ENCODE assay signal across 1 cellular context in genomic region chr5:157085930-157086329, GRCh38.
TF ChIP-seq lines count a peak whose summit lies in the region.

No MANE protein-coding gene starts in this region.

TF ChIP-seq in K562, 482 proteins besides CTCF, POLR2A, EP300 and RAD21:
- peak; percentile 39; the same call in 1 of the 2 replicates for TF ChIP-seq SPI1 (IDR thresholded peaks at IDR 0.05; ENCODE audit: borderline replicate concordance, low read depth, low read length)
- no peak for TF ChIP-seq TBP (optimal IDR thresholded peaks at IDR 0.05; ENCODE audit: low read depth, low read length)
- no peak for TF ChIP-seq PPARD (CRISPR knock-in tag; IDR thresholded peaks at IDR 0.05)
- TF ChIP-seq, protein P1, sequence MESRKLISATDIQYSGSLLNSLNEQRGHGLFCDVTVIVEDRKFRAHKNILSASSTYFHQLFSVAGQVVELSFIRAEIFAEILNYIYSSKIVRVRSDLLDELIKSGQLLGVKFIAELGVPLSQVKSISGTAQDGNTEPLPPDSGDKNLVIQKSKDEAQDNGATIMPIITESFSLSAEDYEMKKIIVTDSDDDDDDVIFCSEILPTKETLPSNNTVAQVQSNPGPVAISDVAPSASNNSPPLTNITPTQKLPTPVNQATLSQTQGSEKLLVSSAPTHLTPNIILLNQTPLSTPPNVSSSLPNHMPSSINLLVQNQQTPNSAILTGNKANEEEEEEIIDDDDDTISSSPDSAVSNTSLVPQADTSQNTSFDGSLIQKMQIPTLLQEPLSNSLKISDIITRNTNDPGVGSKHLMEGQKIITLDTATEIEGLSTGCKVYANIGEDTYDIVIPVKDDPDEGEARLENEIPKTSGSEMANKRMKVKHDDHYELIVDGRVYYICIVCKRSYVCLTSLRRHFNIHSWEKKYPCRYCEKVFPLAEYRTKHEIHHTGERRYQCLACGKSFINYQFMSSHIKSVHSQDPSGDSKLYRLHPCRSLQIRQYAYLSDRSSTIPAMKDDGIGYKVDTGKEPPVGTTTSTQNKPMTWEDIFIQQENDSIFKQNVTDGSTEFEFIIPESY (CRISPR knock-in tag; IDR thresholded peaks at IDR 0.05) = no peak
- TF ChIP-seq NBN (IDR thresholded peaks at IDR 0.05; ENCODE audit: low read depth) = no peak
